Comparison of ENCODE assay signal across 12 cellular contexts in genomic region chr4:70678383-70678999, GRCh38. TPM values are rescaled to one million over a fixed set of nuclear protein-coding genes. Genes with fewer than 3 reads are reported as not detected.
A peak's percentile ranks its signal among the peaks of the same experiment; 100 is the strongest.
DNase-seq lines count a peak whose midpoint lies in the region; ATAC-seq and TF ChIP-seq lines count a peak whose summit lies in the region.
"Had no signal": no experiment of that assay in that cellular context is flagged by ENCODE, and none has a peak within 500 bp of the region (broad histone marks: within the 10 kb centered on the region; RNA-seq: fewer than 3 reads in every experiment).

No MANE protein-coding gene starts in this region.

- H3K9me3 ChIP-seq in Caco-2, result no peaks in the 10 kb centered on the region
- H3K9me3 ChIP-seq: left lung had no signal

- no TSS peak for BruUV-seq in Caco-2 (replicated peaks; lab: Mats Ljungman, UMichigan)

- intact Hi-C loops in Caco-2 (cut with micrococcal nuclease; ENCODE audit: unreplicated experiment), result no loop called here

- no peak for DNase-seq in activated naive CD8-positive, alpha-beta T cell treated with anti-CD3 and anti-CD28 coated beads, Interleukin-2, amount 50 U/mL, for 24 hours
- no peak for DNase-seq in Caco-2
- DNase-seq in SHP77 treated with DMSO at 0.1 percent for 48 hours (lab: John Stamatoyannopoulos, UW), result no peak
- no peak for DNase-seq in left lobe of liver (ENCODE audit: low spot score)
- DNase-seq in AML-193 (lab: John Stamatoyannopoulos, UW), result no peak
- DNase-seq: left lung, NCI-H1694 treated with DMSO at 0.1 percent for 48 hours had no signal

- H3K9me3 Mint-ChIP-seq in activated naive CD8-positive, alpha-beta T cell (ENCODE audit: low read depth), result no peaks in the 10 kb centered on the region
- no peaks in the 10 kb centered on the region for H3K9me3 Mint-ChIP-seq in activated naive CD8-positive, alpha-beta T cell treated with anti-CD3 and anti-CD28 coated beads, Interleukin-2, amount 50 U/mL, for 24 hours
- no peaks in the 10 kb centered on the region for H3K9me3 Mint-ChIP-seq in Caco-2 (ENCODE audit: unreplicated experiment)
- H3K9me3 Mint-ChIP-seq: activated naive CD4-positive, alpha-beta T cell treated with anti-CD3 and anti-CD28 coated beads, Interleukin-2, amount 50 U/mL, for 24 hours had no signal

- POLR2A ChIA-PET in Caco-2 (lab: Charles Lee), result no interaction called here

- H3K4me1 Mint-ChIP-seq in activated naive CD8-positive, alpha-beta T cell (ENCODE audit: low read depth), result peaks cover 36% of the 10 kb centered on the region
- peaks cover 14% of the 10 kb centered on the region for H3K4me1 Mint-ChIP-seq in activated naive CD8-positive, alpha-beta T cell treated with anti-CD3 and anti-CD28 coated beads, Interleukin-2, amount 50 U/mL, for 24 hours
- no peaks in the 10 kb centered on the region for H3K4me1 Mint-ChIP-seq in Caco-2 (ENCODE audit: low read depth, unreplicated experiment)

- no peaks in the 10 kb centered on the region for H3K36me3 Mint-ChIP-seq in activated naive CD8-positive, alpha-beta T cell
- H3K36me3 Mint-ChIP-seq in activated naive CD8-positive, alpha-beta T cell treated with anti-CD3 and anti-CD28 coated beads, Interleukin-2, amount 50 U/mL, for 24 hours (ENCODE audit: low read depth), result no peaks in the 10 kb centered on the region
- no peaks in the 10 kb centered on the region for H3K36me3 Mint-ChIP-seq in Caco-2 (ENCODE audit: insufficient read depth, unreplicated experiment)
- H3K36me3 Mint-ChIP-seq: activated naive CD4-positive, alpha-beta T cell treated with anti-CD3 and anti-CD28 coated beads, Interleukin-2, amount 50 U/mL, for 24 hours had no signal

- peak overlapping the region; percentile 4 for H3K27ac Mint-ChIP-seq in activated naive CD8-positive, alpha-beta T cell
- H3K27ac Mint-ChIP-seq in activated naive CD8-positive, alpha-beta T cell treated with anti-CD3 and anti-CD28 coated beads, Interleukin-2, amount 50 U/mL, for 24 hours, result no peak overlapping the region
- H3K27ac Mint-ChIP-seq in Caco-2 (ENCODE audit: unreplicated experiment), result no peak overlapping the region
- H3K27ac Mint-ChIP-seq: activated naive CD4-positive, alpha-beta T cell treated with anti-CD3 and anti-CD28 coated beads, Interleukin-2, amount 50 U/mL, for 24 hours had no signal

- no peaks in the 10 kb centered on the region for H3K4me1 ChIP-seq in Caco-2
- H3K4me1 ChIP-seq: left lung had no signal

- peak overlapping the region; percentile 4 for H3K4me3 Mint-ChIP-seq in activated naive CD8-positive, alpha-beta T cell
- no peak overlapping the region for H3K4me3 Mint-ChIP-seq in activated naive CD8-positive, alpha-beta T cell treated with anti-CD3 and anti-CD28 coated beads, Interleukin-2, amount 50 U/mL, for 24 hours
- H3K4me3 Mint-ChIP-seq in Caco-2 (ENCODE audit: unreplicated experiment), result no peak overlapping the region
- H3K4me3 Mint-ChIP-seq: activated naive CD4-positive, alpha-beta T cell treated with anti-CD3 and anti-CD28 coated beads, Interleukin-2, amount 50 U/mL, for 24 hours had no signal

- H3K27me3 ChIP-seq in Caco-2 (replicated peaks; ENCODE audit: control insufficient read depth, insufficient read depth, low read length), result no peaks in the 10 kb centered on the region
- H3K27me3 ChIP-seq: left lung had no signal

- H3K4me3 ChIP-seq in Caco-2 (ENCODE audit: low read depth, low read length), result no peak overlapping the region
- H3K4me3 ChIP-seq: left lung had no signal

- no peaks in the 10 kb centered on the region for H3K36me3 ChIP-seq in Caco-2 (ENCODE audit: control insufficient read depth, insufficient read depth, low read length)
- H3K36me3 ChIP-seq: left lung had no signal

- H3K27me3 Mint-ChIP-seq in activated naive CD8-positive, alpha-beta T cell, result no peaks in the 10 kb centered on the region
- H3K27me3 Mint-ChIP-seq in activated naive CD8-positive, alpha-beta T cell treated with anti-CD3 and anti-CD28 coated beads, Interleukin-2, amount 50 U/mL, for 24 hours, result no peaks in the 10 kb centered on the region
- peaks cover 6% of the 10 kb centered on the region for H3K27me3 Mint-ChIP-seq in Caco-2 (ENCODE audit: insufficient read depth, unreplicated experiment)
- H3K27me3 Mint-ChIP-seq: activated naive CD4-positive, alpha-beta T cell treated with anti-CD3 and anti-CD28 coated beads, Interleukin-2, amount 50 U/mL, for 24 hours had no signal

- no peak for TF ChIP-seq CTCF in Caco-2 (IDR thresholded peaks at IDR 0.05; ENCODE audit: insufficient read depth in 1 of 2, low read depth in 1 of 2, low read length in 1 of 2, severe bottlenecking in 1 of 2, unreplicated experiment in 1 of 2)

- no peak for ATAC-seq in activated naive CD8-positive, alpha-beta T cell treated with anti-CD3 and anti-CD28 coated beads, Interleukin-2, amount 50 U/mL, for 24 hours
- peak; percentile 75 for ATAC-seq in HG02610 (IDR thresholded peaks at IDR 0.05; ENCODE audit: unreplicated experiment)
- peak; percentile 74 for ATAC-seq in HG03521 (IDR thresholded peaks at IDR 0.05; ENCODE audit: unreplicated experiment)
- ATAC-seq in left lobe of liver, result no peak
- ATAC-seq: left lung had no signal

- CTCF ChIA-PET in Caco-2 (lab: Charles Lee), result no interaction called here

RNA-seq across cellular contexts. Expression of gene UTP3, which starts 9.8 kb away (rescaled TPM):
- total RNA-seq in Caco-2 (2022), result 28.2 and 31.4 TPM in 2 replicates
- 11.5 TPM for total RNA-seq in left lobe of liver

RNA-seq across cellular contexts. Expression of gene JCHAIN, which starts 12.2 kb away (rescaled TPM):
- not detected in 2 replicates for total RNA-seq in Caco-2 (2022)
- 8.0 TPM for total RNA-seq in left lobe of liver
- total RNA-seq: epithelial cell of proximal tubule had no signal

RNA-seq across cellular contexts. Expression of gene RUFY3, which starts 43.3 kb away (rescaled TPM):
- total RNA-seq in Caco-2 (2022) (36.6 and 45.0 TPM in 2 replicates), left lobe of liver (30.1 TPM)

RNA-seq across cellular contexts. Expression of gene ENAM, which starts 49.9 kb away (rescaled TPM):
- total RNA-seq in Caco-2 (2022) (not detected in 2 replicates), left lobe of liver (0.25 TPM)

Comparison
In these comparisons a context has a peak if more than half of its experiments do, and no peak if none do; other contexts are left out.
1. ATAC-seq: peak in HG02610 (single experiment) and HG03521 (single experiment); none in activated naive CD8-positive, alpha-beta T cell treated with anti-CD3 and anti-CD28 coated beads, Interleukin-2, amount 50 U/mL, for 24 hours (single experiment) and left lobe of liver (single experiment).